ENCODE assay signal across 8 cellular contexts in the genomic region with DNA sequence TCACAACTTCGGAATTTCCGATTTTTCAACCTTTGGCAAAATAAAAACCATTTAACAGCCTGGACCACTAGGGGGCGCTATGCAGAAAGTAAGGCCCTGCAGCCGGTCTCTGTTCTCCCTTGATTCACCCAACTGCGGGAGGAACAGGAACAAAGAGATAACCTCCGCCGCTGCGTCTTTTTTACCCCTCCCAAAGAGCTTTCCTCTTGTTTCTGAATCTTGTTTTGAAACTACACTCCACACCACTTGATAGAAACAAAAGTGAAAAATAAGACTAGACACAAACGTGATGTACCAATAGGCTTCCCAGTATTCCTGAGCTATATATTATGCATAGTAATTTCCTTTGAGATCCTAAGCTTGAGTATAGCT.
A peak's percentile ranks its signal among the peaks of the same experiment; 100 is the strongest.
DNase-seq lines count a peak whose midpoint lies in the region; ATAC-seq and TF ChIP-seq lines count a peak whose summit lies in the region.

No MANE protein-coding gene starts in this region.

- no peak overlapping the region for H3K27ac Mint-ChIP-seq in chondrocyte (ENCODE audit: unreplicated experiment)

- peaks cover 6% of the 10 kb centered on the region for H3K4me1 Mint-ChIP-seq in chondrocyte (ENCODE audit: low read depth)

- no peaks in the 10 kb centered on the region for H3K9me3 Mint-ChIP-seq in chondrocyte (ENCODE audit: low read depth)

- no peaks in the 10 kb centered on the region for H3K27me3 ChIP-seq in liver (ENCODE audit: control insufficient read depth in 4 of 4, insufficient read depth in 4 of 4, low read length in 3 of 4)

- ATAC-seq in HG03457 (IDR thresholded peaks at IDR 0.05; ENCODE audit: unreplicated experiment): no peak

- H3K9ac ChIP-seq in liver (ENCODE audit: low read depth in 1 of 2, low read length in 2 of 2): no peak overlapping the region

- peak; percentile 94 to 96 for TF ChIP-seq RAD21 in liver (IDR thresholded peaks at IDR 0.05)

- peaks cover 5% of the 10 kb centered on the region for H3K36me3 Mint-ChIP-seq in chondrocyte (ENCODE audit: low read depth)

- H3K27ac ChIP-seq in liver (ENCODE audit: low read depth in 1 of 2, low read length in 2 of 2): no peak overlapping the region

- peaks cover 0 to 3% (median under 1%) of the 10 kb centered on the region in 4 donors for H3K4me1 ChIP-seq in liver (ENCODE audit: control insufficient read depth in 4 of 4, insufficient read depth in 4 of 4, low read length in 3 of 4)

- no peaks in the 10 kb centered on the region for H3K36me3 ChIP-seq in liver (ENCODE audit: control insufficient read depth in 4 of 4, insufficient read depth in 3 of 4, low read depth in 1 of 4, low read length in 3 of 4)

- H3K4me3 ChIP-seq in AG10803 (ENCODE audit: low read length): no peak overlapping the region
- H3K4me3 ChIP-seq in liver (ENCODE audit: low read depth in 1 of 3, low read length in 3 of 3): peak overlapping the region in 1 of 3 donors; percentile 7

- 3% methylated on average over 9 of the region's 9 CpGs for WGBS in liver

- TF ChIP-seq CTCF in AG10803 (conservative IDR thresholded peaks at IDR 0.05; ENCODE audit: low read length): peak; percentile 80
- peak; percentile 95 for TF ChIP-seq CTCF in chondrocyte (IDR thresholded peaks at IDR 0.05)
- peak; percentile 82 for TF ChIP-seq CTCF in liver (IDR thresholded peaks at IDR 0.05; ENCODE audit: low read depth, low read length, missing input control)

- peak overlapping the region; percentile 46 for H3K4me3 Mint-ChIP-seq in chondrocyte (ENCODE audit: unreplicated experiment)

- peaks cover 54% of the 10 kb centered on the region for H3K27me3 Mint-ChIP-seq in chondrocyte (ENCODE audit: low read depth)

- no peaks in the 10 kb centered on the region for H3K9me3 ChIP-seq in liver (ENCODE audit: control insufficient read depth in 4 of 4, low read length in 3 of 4)

- DNase-seq in AG10803 (ENCODE audit: low read depth): peak; percentile 67
- DNase-seq in H4 (ENCODE audit: low spot score): peak; percentile 49
- DNase-seq in NCI-H446 treated with DMSO at 0.1 percent for 48 hours (lab: John Stamatoyannopoulos, UW): peak; percentile 6
- peak; percentile 65 to 76 for DNase-seq in activated CD4-positive, alpha-beta T cell treated with anti-CD3 and anti-CD28 coated beads for 24 hours (ENCODE audit: low read depth in 2 of 2)
- no peak for DNase-seq in chondrocyte (ENCODE audit: low spot score)
- DNase-seq in stimulated activated CD4-positive, alpha-beta T cell treated with anti-CD3 and anti-CD28 coated beads, TNF-alpha, amount 100 ng/mL, for 1 hour (ENCODE audit: low read depth in 3 of 3, low spot score in 1 of 3): peak; percentile 40 to 55 (median 50)

TF ChIP-seq in liver, 16 proteins besides CTCF, POLR2A, EP300 and RAD21:
- TF ChIP-seq EGR1 (IDR thresholded peaks at IDR 0.05; ENCODE audit: low read depth in 2 of 2): no peak
- TF ChIP-seq REST (IDR thresholded peaks at IDR 0.05): no peak
- TF ChIP-seq RXRA (IDR thresholded peaks at IDR 0.05): no peak
